ENCODE assay signal across 17 cellular contexts in the genomic region with DNA sequence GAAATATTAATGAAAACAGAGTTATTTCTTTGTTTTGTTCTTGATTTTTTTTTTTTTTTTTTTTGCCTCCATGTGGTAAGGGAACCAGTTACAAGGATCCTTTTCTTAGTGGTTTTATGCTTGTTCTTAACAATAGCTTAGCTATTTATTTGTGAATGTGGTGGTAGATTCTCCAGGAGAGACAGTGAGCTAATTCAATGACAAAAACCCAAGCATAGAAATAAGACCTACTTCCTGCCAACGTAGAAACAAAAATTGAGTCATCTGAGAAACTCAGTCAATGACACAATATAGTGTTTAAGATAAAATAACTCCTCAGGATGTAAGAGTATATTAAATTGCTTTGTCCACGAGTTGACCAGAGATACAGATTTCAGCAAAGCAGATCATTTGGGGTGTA.
A peak's percentile ranks its signal among the peaks of the same experiment; 100 is the strongest.
DNase-seq lines count a peak whose midpoint lies in the region; ATAC-seq and TF ChIP-seq lines count a peak whose summit lies in the region.
"Had no signal": no experiment of that assay in that cellular context is flagged by ENCODE, and none has a peak within 500 bp of the region (broad histone marks: within the 10 kb centered on the region; RNA-seq: fewer than 3 reads in every experiment).

No MANE protein-coding gene starts in this region.

- H2AFZ ChIP-seq in osteoblast (ENCODE audit: low read length): no peak overlapping the region

- H3K36me3 ChIP-seq in osteoblast (ENCODE audit: insufficient read depth, low read length): no peaks in the 10 kb centered on the region

- no peak for ATAC-seq in GM18498 (IDR thresholded peaks at IDR 0.05; ENCODE audit: unreplicated experiment)
- ATAC-seq: GM12878, SK-N-SH treated with all-trans-retinoic acid at 6 μM for 48 hours had no signal

- no peaks in the 10 kb centered on the region for H3K9me3 ChIP-seq in osteoblast (ENCODE audit: low read depth, low read length)

- H3K27ac ChIP-seq in osteoblast (ENCODE audit: low read depth, low read length): no peak overlapping the region
- H3K27ac ChIP-seq: HL-60 had no signal

- no peaks in the 10 kb centered on the region for H3K79me2 ChIP-seq in osteoblast (ENCODE audit: insufficient read depth, low read length)

- H3K4me2 ChIP-seq in osteoblast (ENCODE audit: insufficient read depth, low read length): no peak overlapping the region

- no peak overlapping the region for H3K4me3 ChIP-seq in osteoblast (ENCODE audit: insufficient read depth, low read length)
- H3K4me3 ChIP-seq: GM12878 had no signal

- H3K4me1 ChIP-seq in osteoblast (ENCODE audit: insufficient read depth, low read length): no peaks in the 10 kb centered on the region

- DNase-seq in COLO829 (ENCODE audit: low spot score) (peak; percentile 3), LHCN-M2 (ENCODE audit: low read depth) (peak; percentile 52), amniotic epithelial cell (ENCODE audit: low read depth) (peak; percentile 46), foreskin melanocyte (peak; percentile 1), NCI-H146 (lab: John Stamatoyannopoulos, UW) (no peak), osteoblast (ENCODE audit: insufficient read length, low spot score, missing footprints) (no peak)
- DNase-seq in stimulated activated CD4-positive, alpha-beta T cell treated with anti-CD3 and anti-CD28 coated beads, Interleukin-2, amount 100 ng/mL, for 48 hours: no peak
- DNase-seq: 8988T, GDM1, NCI-H1092 treated with DMSO at 0.1 percent for 48 hours, NCI-H1436, NCI-H1930, NCI-H526 treated with DMSO at 0.1 percent for 48 hours had no signal

- no peak for TF ChIP-seq CTCF in osteoblast (IDR thresholded peaks at IDR 0.05; ENCODE audit: extremely low read depth, low read depth, low read length)

- no peaks in the 10 kb centered on the region for H3K27me3 ChIP-seq in osteoblast (ENCODE audit: insufficient read depth, low read length)

- no peaks in the 10 kb centered on the region for H4K20me1 ChIP-seq in osteoblast (ENCODE audit: insufficient read depth, low read length)

Comparison
In these comparisons a context has a peak if more than half of its experiments do, and no peak if none do; other contexts are left out.
1. DNase-seq: peak in COLO829 (single experiment), LHCN-M2 (single experiment), amniotic epithelial cell (single experiment) and foreskin melanocyte (single experiment); none in NCI-H146 (single experiment), stimulated activated CD4-positive, alpha-beta T cell treated with anti-CD3 and anti-CD28 coated beads, Interleukin-2, amount 100 ng/mL, for 48 hours (0 of 2) and osteoblast (single experiment).